Comparison of ENCODE assay signal across 8 cellular contexts in genomic region chr13:31046711-31047279, GRCh38.
DNase-seq lines count a peak whose midpoint lies in the region; ATAC-seq lines count a peak whose summit lies in the region.

No MANE protein-coding gene starts in this region.

- DNase-seq in DMS153 (lab: John Stamatoyannopoulos, UW) = peak; percentile 91
- peak; percentile 55 for DNase-seq in NCI-H2171 (lab: John Stamatoyannopoulos, UW)
- peak; percentile 44 for DNase-seq in cerebellum (ENCODE audit: low spot score)
- DNase-seq in mucosa of gallbladder (ENCODE audit: low spot score) = peak; percentile 34
- DNase-seq in stimulated activated naive CD4-positive, alpha-beta T cell (lab: John Stamatoyannopoulos, UW) = no peak
- DNase-seq in Kasumi-1 (lab: John Stamatoyannopoulos, UW) = no peak

- ATAC-seq in HG03135 (IDR thresholded peaks at IDR 0.05; ENCODE audit: unreplicated experiment) = no peak
- ATAC-seq in GM19452 (IDR thresholded peaks at IDR 0.05; ENCODE audit: unreplicated experiment) = no peak

Comparison
In these comparisons a context has a peak if more than half of its experiments do, and no peak if none do; other contexts are left out.
1. DNase-seq: peak in DMS153 (single experiment), NCI-H2171 (single experiment), cerebellum (single experiment) and mucosa of gallbladder (single experiment); none in stimulated activated naive CD4-positive, alpha-beta T cell (0 of 6) and Kasumi-1 (0 of 2).